1 cellular context compared by ENCODE assay signal in the genomic region with DNA sequence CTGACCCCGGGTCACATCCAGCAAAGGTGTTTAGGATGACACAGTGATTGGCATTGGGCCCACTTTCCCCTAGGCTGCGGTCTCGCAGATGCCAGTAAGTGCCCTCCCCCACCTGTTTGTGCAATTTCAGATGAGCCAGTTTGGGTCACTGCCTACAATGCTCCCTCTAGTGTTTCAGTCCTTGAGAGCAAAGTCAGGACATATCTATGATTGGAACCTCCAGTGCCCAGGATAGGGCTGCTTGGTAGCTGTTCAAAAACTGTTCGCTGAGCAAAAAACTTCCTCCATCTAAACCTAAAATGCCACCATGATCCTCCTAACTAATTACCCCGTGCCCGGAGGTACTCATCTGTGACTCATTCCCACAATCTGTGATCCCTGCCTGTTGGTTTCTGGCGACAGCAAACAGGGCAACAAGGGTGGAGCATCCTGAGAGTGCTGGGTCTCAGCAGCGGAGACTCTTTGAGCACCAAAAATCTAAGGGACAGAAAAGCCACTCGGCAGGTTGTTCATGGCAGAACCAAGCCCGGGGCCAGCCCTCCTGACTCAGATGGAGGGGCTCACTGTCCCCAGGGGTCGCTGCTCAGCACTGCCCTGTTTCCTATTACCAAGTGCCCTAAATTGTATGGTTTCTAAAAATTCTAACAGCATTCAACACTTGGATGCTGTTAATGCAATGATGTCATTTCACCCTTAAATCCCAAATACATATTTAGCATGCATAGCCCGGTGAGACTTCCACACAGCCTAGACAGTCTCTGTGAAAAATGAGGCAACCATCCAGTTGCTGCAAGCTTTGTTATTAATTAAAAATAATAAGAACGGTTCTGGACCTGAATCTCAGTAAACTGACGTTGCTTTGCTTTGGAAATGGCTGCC.
TF ChIP-seq lines count a peak whose summit lies in the region.

No MANE protein-coding gene starts in this region.

TF ChIP-seq in HepG2, 621 proteins besides CTCF, POLR2A, EP300 and RAD21 (continued from another document and continues in another):
- TF ChIP-seq ARID5B (CRISPR knock-in tag; IDR thresholded peaks at IDR 0.05) (peak; percentile 66), SMYD3 (CRISPR knock-in tag; IDR thresholded peaks at IDR 0.05) (no peak), ZNF138 (CRISPR knock-in tag; IDR thresholded peaks at IDR 0.05; ENCODE audit: low read depth) (no peak), GATAD2A (CRISPR knock-in tag; IDR thresholded peaks at IDR 0.05) (peak; percentile 65; the same call in 1 of the 2 replicates), ZBTB25 (CRISPR knock-in tag; IDR thresholded peaks at IDR 0.05) (0 out of 2 replicates have a peak, but pooled peaks have one; percentile 58), ZKSCAN8 (CRISPR knock-in tag; IDR thresholded peaks at IDR 0.05; ENCODE audit: borderline replicate concordance) (peak; percentile 42; the same call in 1 of the 2 replicates), JDP2 (CRISPR knock-in tag; IDR thresholded peaks at IDR 0.05; ENCODE audit: borderline replicate concordance) (no peak), STAG1 (CRISPR knock-in tag; IDR thresholded peaks at IDR 0.05) (peak; percentile 67), PLRG1 (conservative IDR thresholded peaks at IDR 0.05) (no peak), ZNF792 (CRISPR knock-in tag; IDR thresholded peaks at IDR 0.05) (0 out of 2 replicates have a peak, but pooled peaks have one; percentile 21), HDAC1 (CRISPR knock-in tag; IDR thresholded peaks at IDR 0.05) (no peak), SMC3 (IDR thresholded peaks at IDR 0.05; ENCODE audit: low read length) (peak; percentile 86), RARA (CRISPR knock-in tag; IDR thresholded peaks at IDR 0.05) (0 out of 2 replicates have a peak, but pooled peaks have one; percentile 45), SMARCC2 (IDR thresholded peaks at IDR 0.05) (no peak), ZNF263 (CRISPR knock-in tag; IDR thresholded peaks at IDR 0.05) (no peak), TFDP1 (CRISPR knock-in tag; IDR thresholded peaks at IDR 0.05; ENCODE audit: borderline replicate concordance) (no peak), ZNF160 (CRISPR knock-in tag; IDR thresholded peaks at IDR 0.05) (no peak), ZNF362 (CRISPR knock-in tag; IDR thresholded peaks at IDR 0.05; ENCODE audit: borderline replicate concordance) (no peak), TFE3 (CRISPR knock-in tag; IDR thresholded peaks at IDR 0.05) (no peak), ELF3 (CRISPR knock-in tag; IDR thresholded peaks at IDR 0.05) (no peak), U2AF1 (optimal IDR thresholded peaks at IDR 0.05; ENCODE audit: low read depth, low read length) (no peak), ZNF503 (CRISPR knock-in tag; IDR thresholded peaks at IDR 0.05) (no peak), NFE2L2 (IDR thresholded peaks at IDR 0.05; ENCODE audit: low read length) (no peak), MED8 (CRISPR knock-in tag; IDR thresholded peaks at IDR 0.05; ENCODE audit: insufficient replicate concordance) (no peak), HMG20B (CRISPR knock-in tag; conservative IDR thresholded peaks at IDR 0.05) (no peak), MEIS1 (CRISPR knock-in tag; IDR thresholded peaks at IDR 0.05; ENCODE audit: borderline replicate concordance) (no peak), TGIF2 (CRISPR knock-in tag; IDR thresholded peaks at IDR 0.05) (0 out of 2 replicates have a peak, but pooled peaks have one; percentile 67)
- TF ChIP-seq, protein P1, sequence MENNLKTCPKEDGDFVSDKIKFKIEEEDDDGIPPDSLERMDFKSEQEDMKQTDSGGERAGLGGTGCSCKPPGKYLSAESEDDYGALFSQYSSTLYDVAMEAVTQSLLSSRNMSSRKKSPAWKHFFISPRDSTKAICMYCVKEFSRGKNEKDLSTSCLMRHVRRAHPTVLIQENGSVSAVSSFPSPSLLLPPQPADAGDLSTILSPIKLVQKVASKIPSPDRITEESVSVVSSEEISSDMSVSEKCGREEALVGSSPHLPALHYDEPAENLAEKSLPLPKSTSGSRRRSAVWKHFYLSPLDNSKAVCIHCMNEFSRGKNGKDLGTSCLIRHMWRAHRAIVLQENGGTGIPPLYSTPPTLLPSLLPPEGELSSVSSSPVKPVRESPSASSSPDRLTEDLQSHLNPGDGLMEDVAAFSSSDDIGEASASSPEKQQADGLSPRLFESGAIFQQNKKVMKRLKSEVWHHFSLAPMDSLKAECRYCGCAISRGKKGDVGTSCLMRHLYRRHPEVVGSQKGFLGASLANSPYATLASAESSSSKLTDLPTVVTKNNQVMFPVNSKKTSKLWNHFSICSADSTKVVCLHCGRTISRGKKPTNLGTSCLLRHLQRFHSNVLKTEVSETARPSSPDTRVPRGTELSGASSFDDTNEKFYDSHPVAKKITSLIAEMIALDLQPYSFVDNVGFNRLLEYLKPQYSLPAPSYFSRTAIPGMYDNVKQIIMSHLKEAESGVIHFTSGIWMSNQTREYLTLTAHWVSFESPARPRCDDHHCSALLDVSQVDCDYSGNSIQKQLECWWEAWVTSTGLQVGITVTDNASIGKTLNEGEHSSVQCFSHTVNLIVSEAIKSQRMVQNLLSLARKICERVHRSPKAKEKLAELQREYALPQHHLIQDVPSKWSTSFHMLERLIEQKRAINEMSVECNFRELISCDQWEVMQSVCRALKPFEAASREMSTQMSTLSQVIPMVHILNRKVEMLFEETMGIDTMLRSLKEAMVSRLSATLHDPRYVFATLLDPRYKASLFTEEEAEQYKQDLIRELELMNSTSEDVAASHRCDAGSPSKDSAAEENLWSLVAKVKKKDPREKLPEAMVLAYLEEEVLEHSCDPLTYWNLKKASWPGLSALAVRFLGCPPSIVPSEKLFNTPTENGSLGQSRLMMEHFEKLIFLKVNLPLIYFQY (CRISPR knock-in tag; IDR thresholded peaks at IDR 0.05; ENCODE audit: borderline replicate concordance), result 0 out of 2 replicates have a peak, but pooled peaks have one; percentile 68
- TF ChIP-seq, protein P2, sequence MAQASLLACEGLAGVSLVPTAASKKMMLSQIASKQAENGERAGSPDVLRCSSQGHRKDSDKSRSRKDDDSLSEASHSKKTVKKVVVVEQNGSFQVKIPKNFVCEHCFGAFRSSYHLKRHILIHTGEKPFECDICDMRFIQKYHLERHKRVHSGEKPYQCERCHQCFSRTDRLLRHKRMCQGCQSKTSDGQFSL (CRISPR knock-in tag; IDR thresholded peaks at IDR 0.05), result 0 out of 2 replicates have a peak, but pooled peaks have one; percentile 30
- TF ChIP-seq, protein P3, sequence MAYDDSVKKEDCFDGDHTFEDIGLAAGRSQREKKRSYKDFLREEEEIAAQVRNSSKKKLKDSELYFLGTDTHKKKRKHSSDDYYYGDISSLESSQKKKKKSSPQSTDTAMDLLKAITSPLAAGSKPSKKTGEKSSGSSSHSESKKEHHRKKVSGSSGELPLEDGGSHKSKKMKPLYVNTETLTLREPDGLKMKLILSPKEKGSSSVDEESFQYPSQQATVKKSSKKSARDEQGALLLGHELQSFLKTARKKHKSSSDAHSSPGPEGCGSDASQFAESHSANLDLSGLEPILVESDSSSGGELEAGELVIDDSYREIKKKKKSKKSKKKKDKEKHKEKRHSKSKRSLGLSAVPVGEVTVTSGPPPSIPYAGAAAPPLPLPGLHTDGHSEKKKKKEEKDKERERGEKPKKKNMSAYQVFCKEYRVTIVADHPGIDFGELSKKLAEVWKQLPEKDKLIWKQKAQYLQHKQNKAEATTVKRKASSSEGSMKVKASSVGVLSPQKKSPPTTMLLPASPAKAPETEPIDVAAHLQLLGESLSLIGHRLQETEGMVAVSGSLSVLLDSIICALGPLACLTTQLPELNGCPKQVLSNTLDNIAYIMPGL (CRISPR knock-in tag; IDR thresholded peaks at IDR 0.05; ENCODE audit: borderline replicate concordance in 1 of 2, low read depth in 1 of 2), result peak; percentile 40 to 60; a peak in 3 of 4 replicates
- TF ChIP-seq, protein P4, sequence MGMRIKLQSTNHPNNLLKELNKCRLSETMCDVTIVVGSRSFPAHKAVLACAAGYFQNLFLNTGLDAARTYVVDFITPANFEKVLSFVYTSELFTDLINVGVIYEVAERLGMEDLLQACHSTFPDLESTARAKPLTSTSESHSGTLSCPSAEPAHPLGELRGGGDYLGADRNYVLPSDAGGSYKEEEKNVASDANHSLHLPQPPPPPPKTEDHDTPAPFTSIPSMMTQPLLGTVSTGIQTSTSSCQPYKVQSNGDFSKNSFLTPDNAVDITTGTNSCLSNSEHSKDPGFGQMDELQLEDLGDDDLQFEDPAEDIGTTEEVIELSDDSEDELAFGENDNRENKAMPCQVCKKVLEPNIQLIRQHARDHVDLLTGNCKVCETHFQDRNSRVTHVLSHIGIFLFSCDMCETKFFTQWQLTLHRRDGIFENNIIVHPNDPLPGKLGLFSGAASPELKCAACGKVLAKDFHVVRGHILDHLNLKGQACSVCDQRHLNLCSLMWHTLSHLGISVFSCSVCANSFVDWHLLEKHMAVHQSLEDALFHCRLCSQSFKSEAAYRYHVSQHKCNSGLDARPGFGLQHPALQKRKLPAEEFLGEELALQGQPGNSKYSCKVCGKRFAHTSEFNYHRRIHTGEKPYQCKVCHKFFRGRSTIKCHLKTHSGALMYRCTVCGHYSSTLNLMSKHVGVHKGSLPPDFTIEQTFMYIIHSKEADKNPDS (CRISPR knock-in tag; IDR thresholded peaks at IDR 0.05), result no peak
